In the genomic region with DNA sequence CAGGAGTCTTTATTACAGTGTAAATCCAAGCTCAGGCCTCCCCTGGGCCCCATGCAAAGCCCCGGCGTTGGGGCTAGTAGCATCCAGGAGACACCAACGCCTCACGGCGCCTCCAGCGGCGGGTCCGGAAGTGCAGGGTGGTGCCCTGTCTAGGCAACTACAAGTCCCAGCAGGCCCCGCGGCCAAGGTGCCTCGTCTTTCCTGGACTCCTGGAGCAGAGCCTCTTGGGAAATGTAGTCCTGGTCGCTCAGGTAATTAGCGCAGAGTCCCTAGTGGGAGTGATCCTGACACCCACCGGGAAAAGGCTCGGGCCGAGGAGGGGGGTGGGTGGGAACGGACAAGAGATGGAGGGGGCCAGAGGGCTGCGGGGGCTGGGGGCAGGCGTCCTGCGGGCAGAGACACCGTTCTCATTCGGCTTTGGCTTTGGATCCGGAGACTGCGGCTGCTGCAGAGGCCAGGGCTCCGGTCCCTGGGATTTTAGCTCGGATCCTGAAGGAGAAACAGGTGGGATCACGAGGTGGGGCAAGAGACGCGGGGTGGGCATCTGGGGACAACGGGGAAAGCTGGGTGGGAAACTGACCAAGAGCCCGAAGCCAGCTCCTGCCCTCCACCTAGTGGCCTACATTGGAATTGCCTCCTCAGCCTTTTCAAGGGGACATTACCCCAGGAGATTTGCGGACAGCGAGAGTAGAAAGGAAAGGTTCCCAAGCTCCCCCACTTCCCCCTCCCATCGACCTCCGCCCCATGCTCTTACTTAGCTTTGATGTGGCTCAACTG, we compare ENCODE assay signal across 1 cellular context.
TF ChIP-seq lines count a peak whose summit lies in the region.

No MANE protein-coding gene starts in this region.

TF ChIP-seq in liver, 16 proteins besides CTCF, POLR2A, EP300 and RAD21 (continued from another document):
- TF ChIP-seq, protein P1, sequence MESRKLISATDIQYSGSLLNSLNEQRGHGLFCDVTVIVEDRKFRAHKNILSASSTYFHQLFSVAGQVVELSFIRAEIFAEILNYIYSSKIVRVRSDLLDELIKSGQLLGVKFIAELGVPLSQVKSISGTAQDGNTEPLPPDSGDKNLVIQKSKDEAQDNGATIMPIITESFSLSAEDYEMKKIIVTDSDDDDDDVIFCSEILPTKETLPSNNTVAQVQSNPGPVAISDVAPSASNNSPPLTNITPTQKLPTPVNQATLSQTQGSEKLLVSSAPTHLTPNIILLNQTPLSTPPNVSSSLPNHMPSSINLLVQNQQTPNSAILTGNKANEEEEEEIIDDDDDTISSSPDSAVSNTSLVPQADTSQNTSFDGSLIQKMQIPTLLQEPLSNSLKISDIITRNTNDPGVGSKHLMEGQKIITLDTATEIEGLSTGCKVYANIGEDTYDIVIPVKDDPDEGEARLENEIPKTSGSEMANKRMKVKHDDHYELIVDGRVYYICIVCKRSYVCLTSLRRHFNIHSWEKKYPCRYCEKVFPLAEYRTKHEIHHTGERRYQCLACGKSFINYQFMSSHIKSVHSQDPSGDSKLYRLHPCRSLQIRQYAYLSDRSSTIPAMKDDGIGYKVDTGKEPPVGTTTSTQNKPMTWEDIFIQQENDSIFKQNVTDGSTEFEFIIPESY (IDR thresholded peaks at IDR 0.05) = no peak
- TF ChIP-seq EGR1 (IDR thresholded peaks at IDR 0.05; ENCODE audit: low read depth in 2 of 2) (no peak), FOXA1 (IDR thresholded peaks at IDR 0.05) (no peak)
